ENCODE assay signal across 24 cellular contexts in the genomic region with DNA sequence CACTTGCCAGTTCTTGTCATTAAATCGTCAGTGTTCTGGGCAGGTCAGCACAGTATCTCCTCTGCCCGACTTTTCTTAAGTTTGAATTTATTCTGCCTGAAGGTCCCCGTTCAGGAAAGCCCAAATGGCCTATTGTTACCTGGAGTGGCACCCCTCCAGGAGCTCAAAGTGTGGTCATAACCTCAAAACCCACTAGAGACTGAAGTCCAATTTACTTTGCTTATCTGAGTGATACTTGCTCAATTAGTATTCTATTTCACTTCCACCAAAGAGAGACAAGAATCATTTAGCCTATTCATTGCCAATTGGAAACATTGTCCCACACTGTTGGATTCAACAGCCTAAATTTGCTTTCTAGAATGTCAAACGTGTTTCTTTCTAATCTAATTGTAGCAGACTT.
"Had no signal": no experiment of that assay in that cellular context is flagged by ENCODE, and none has a peak within 500 bp of the region (broad histone marks: within the 10 kb centered on the region; RNA-seq: fewer than 3 reads in every experiment).

No MANE protein-coding gene starts in this region.

- H3K4me3 ChIP-seq: dorsolateral prefrontal cortex, gastrocnemius medialis, lung, ovary, psoas muscle, stomach, thyroid gland had no signal

- H3K9me3 ChIP-seq: gastrocnemius medialis, ovary, psoas muscle, stomach, thyroid gland had no signal

- H3K4me1 Mint-ChIP-seq: memory B cell; natural killer cell; stimulated activated effector memory CD8-positive, alpha-beta T cell treated with anti-CD3 and anti-CD28 coated beads, Interleukin-12 subunit alpha, Interleukin-12 subunit beta, amount 100 ng/mL, for 72 hours had no signal

- H3K9me3 Mint-ChIP-seq: natural killer cell; stimulated activated effector memory CD8-positive, alpha-beta T cell treated with anti-CD3 and anti-CD28 coated beads, Interleukin-12 subunit alpha, Interleukin-12 subunit beta, amount 100 ng/mL, for 72 hours had no signal

- H3K27ac ChIP-seq: dorsolateral prefrontal cortex, gastrocnemius medialis, ovary, psoas muscle, stomach, thyroid gland had no signal

- H3K27me3 ChIP-seq: gastrocnemius medialis, ovary, thyroid gland had no signal

- H3K36me3 Mint-ChIP-seq: memory B cell; natural killer cell; stimulated activated effector memory CD8-positive, alpha-beta T cell treated with anti-CD3 and anti-CD28 coated beads, Interleukin-12 subunit alpha, Interleukin-12 subunit beta, amount 100 ng/mL, for 72 hours; type B pancreatic cell had no signal

- H3K27ac Mint-ChIP-seq: memory B cell; natural killer cell; stimulated activated effector memory CD8-positive, alpha-beta T cell treated with anti-CD3 and anti-CD28 coated beads, Interleukin-12 subunit alpha, Interleukin-12 subunit beta, amount 100 ng/mL, for 72 hours; type B pancreatic cell had no signal

- DNase-seq: dorsolateral prefrontal cortex; effector CD4-positive, alpha-beta T cell; gastrocnemius medialis; head of caudate nucleus; hippocampal formation; left cardiac atrium; left ventricle myocardium superior; natural killer cell; occipital lobe; ovary; posterior cingulate gyrus; psoas muscle; right cardiac atrium; small intestine; stimulated activated CD4-positive, alpha-beta T cell treated with anti-CD3 and anti-CD28 coated beads, Interleukin-12 subunit alpha, Interleukin-12 subunit beta, amount 100 ng/mL, for 4 hours; stimulated activated CD4-positive, alpha-beta T cell treated with anti-CD3 and anti-CD28 coated beads, Interleukin-1b, Interleukin-23, amount 100 ng/mL, for 48 hours; stimulated activated CD4-positive, alpha-beta T cell treated with anti-CD3 and anti-CD28 coated beads, Interleukin-4, amount 100 ng/mL, for 24 hours; stimulated activated naive CD4-positive, alpha-beta T cell treated with Interleukin-2 at 50 U/mL for 16 hours; stomach; thyroid gland had no signal

- ATAC-seq: gastrocnemius medialis; left ventricle myocardium superior; natural killer cell; psoas muscle; right cardiac atrium; stimulated activated effector memory CD8-positive, alpha-beta T cell treated with anti-CD3 and anti-CD28 coated beads, Interleukin-12 subunit alpha, Interleukin-12 subunit beta, amount 100 ng/mL, for 72 hours had no signal

- H3K4me1 ChIP-seq: gastrocnemius medialis, psoas muscle, stomach had no signal

- H3K36me3 ChIP-seq: gastrocnemius medialis, ovary, stomach, thyroid gland had no signal

- H3K4me3 Mint-ChIP-seq: memory B cell; natural killer cell; stimulated activated effector memory CD8-positive, alpha-beta T cell treated with anti-CD3 and anti-CD28 coated beads, Interleukin-12 subunit alpha, Interleukin-12 subunit beta, amount 100 ng/mL, for 72 hours; type B pancreatic cell had no signal
